In the genomic region with DNA sequence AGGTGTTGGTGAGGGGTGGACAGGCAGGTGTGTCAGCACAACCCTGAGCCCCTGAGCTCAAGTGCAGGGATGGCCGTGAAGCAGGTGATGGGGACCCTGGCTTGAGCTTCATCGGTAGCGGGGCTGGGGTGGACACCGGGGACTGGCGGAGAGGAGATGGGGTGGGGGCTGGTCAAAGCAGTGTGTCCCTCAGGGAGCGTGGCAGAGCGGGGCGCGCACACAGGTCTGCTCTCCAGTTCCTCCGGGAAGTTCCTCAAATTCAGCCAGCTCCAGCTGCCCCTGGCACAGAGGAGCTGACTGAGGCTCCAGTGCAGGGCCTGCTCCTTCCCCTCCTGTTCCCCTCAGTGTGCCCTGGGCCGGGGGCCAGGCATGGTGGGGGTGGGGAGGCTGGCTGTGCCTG, we compare ENCODE assay signal across 2 cellular contexts. TPM values are rescaled to one million over a fixed set of nuclear protein-coding genes. Genes with fewer than 3 reads are reported as not detected.
"Had no signal": no experiment of that assay in that cellular context is flagged by ENCODE, and none has a peak within 500 bp of the region (broad histone marks: within the 10 kb centered on the region; RNA-seq: fewer than 3 reads in every experiment).

No MANE protein-coding gene starts in this region.

RNA-seq across cellular contexts. Expression of gene RIMBP3B, which starts 19.7 kb away (rescaled TPM):
- total RNA-seq: body of pancreas had no signal
- polyA plus RNA-seq: aorta had no signal
